ENCODE assay signal across 31 cellular contexts in genomic region chr1:67262735-67263134, GRCh38. TPM values are rescaled to one million over a fixed set of nuclear protein-coding genes. Genes with fewer than 3 reads are reported as not detected.
"Had no signal": no experiment of that assay in that cellular context is flagged by ENCODE, and none has a peak within 500 bp of the region (broad histone marks: within the 10 kb centered on the region; RNA-seq: fewer than 3 reads in every experiment).

No MANE protein-coding gene starts in this region.

- H2AFZ ChIP-seq: hepatocyte had no signal

- H3K4me3 ChIP-seq: coronary artery, esophagus muscularis mucosa, gastroesophageal sphincter, heart left ventricle, hepatocyte, left lung, mucosa of descending colon, pancreas, smooth muscle cell, testis, tibial artery had no signal

- FAIRE-seq: endothelial cell of umbilical vein, islet of Langerhans, pancreas had no signal

- H3K4me2 ChIP-seq: hepatocyte, smooth muscle cell had no signal

- H3K79me2 ChIP-seq: hepatocyte had no signal

- H3K4me1 ChIP-seq: esophagus muscularis mucosa, foreskin keratinocyte, gastroesophageal sphincter, heart left ventricle, left lung, pancreas, testis, tibial artery had no signal

- H3K36me3 ChIP-seq: esophagus muscularis mucosa, gastroesophageal sphincter, heart left ventricle, left lung, pancreas, tibial artery had no signal

- H3K9me3 ChIP-seq: esophagus muscularis mucosa, gastroesophageal sphincter, heart left ventricle, left lung, mucosa of descending colon, pancreas, testis, tibial artery had no signal

- ATAC-seq: foreskin keratinocyte, gastroesophageal sphincter, heart left ventricle, left cardiac atrium, left lung, mucosa of descending colon, pancreas, sciatic nerve had no signal

- DNase-seq: dermis blood vessel endothelial cell; effector memory CD4-positive, alpha-beta T cell; foreskin keratinocyte; heart left ventricle; left cardiac atrium; left lung; mesenchymal stem cell; mucosa of descending colon; naive B cell; nephron progenitor cell; pancreas; retina; stimulated activated CD4-positive, alpha-beta T cell treated with anti-CD3 and anti-CD28 coated beads, Interleukin-12 subunit alpha, Interleukin-12 subunit beta, amount 100 ng/mL, for 4 hours; stimulated activated CD4-positive, alpha-beta T cell treated with anti-CD3 and anti-CD28 coated beads, Interleukin-1b, Interleukin-23, amount 100 ng/mL, for 48 hours; stimulated activated CD4-positive, alpha-beta T cell treated with anti-CD3 and anti-CD28 coated beads, Interleukin-4, amount 100 ng/mL, for 1 hour; stimulated activated CD8-positive, alpha-beta memory T cell treated with anti-CD3 and anti-CD28 coated beads, Interleukin-4, amount 100 ng/mL, for 48 hours; stimulated activated naive CD4-positive, alpha-beta T cell; substantia nigra; testis; tibial artery had no signal

- H3K27me3 ChIP-seq: esophagus muscularis mucosa, foreskin keratinocyte, gastroesophageal sphincter, left lung, pancreas, testis, tibial artery had no signal

- H3K27ac ChIP-seq: coronary artery, esophagus muscularis mucosa, foreskin keratinocyte, gastroesophageal sphincter, heart left ventricle, hepatocyte, left lung, pancreas, testis, tibial artery had no signal

RNA-seq across cellular contexts. Expression of gene IL12RB2, which starts 44.9 kb away (rescaled TPM):
- total RNA-seq: dermis blood vessel endothelial cell, fibroblast of lung, lung microvascular endothelial cell, pulmonary artery endothelial cell, smooth muscle cell had no signal
- polyA plus RNA-seq: endothelial cell of umbilical vein, hepatocyte, smooth muscle cell had no signal
